29 cellular contexts compared by ENCODE assay signal in the genomic region with DNA sequence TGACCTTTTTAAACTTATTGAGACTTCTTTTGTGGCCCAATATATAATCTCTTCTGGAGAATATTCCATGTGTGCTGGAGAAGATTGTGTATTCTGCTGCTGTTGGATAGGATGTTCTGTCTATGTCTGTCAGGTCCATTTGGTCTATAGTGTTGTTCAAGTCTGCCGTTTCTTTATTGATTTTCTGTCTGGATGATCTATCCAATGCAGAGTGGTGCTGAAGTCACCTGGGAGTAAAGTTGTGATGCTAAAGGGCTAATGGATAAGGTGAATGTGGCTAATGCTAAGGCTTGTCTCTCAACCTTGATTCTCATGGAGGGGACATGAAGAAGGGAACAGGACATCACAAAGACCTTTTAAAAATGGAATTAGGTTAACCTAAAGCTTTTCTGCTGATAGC.
"Had no signal": no experiment of that assay in that cellular context is flagged by ENCODE, and none has a peak within 500 bp of the region (broad histone marks: within the 10 kb centered on the region; RNA-seq: fewer than 3 reads in every experiment).

No MANE protein-coding gene starts in this region.

- H3K27ac ChIP-seq: brain microvascular endothelial cell, coronary artery, dorsolateral prefrontal cortex, esophagus muscularis mucosa, foreskin keratinocyte, gastrocnemius medialis, heart right ventricle had no signal

- H3K27me3 ChIP-seq: brain microvascular endothelial cell, esophagus muscularis mucosa, foreskin keratinocyte, gastrocnemius medialis had no signal

- FAIRE-seq: bronchial epithelial cell had no signal

- H3K9me3 Mint-ChIP-seq: activated CD4-positive, alpha-beta memory T cell treated with anti-CD3 and anti-CD28 coated beads for 36 hours; activated CD4-positive, alpha-beta T cell treated with anti-CD3 and anti-CD28 coated beads, Interleukin-2, amount 10 ng/mL, durations not matched to agents 24 days and 14 days; activated naive CD4-positive, alpha-beta T cell treated with anti-CD3 and anti-CD28 coated beads, Interleukin-2, amount 10 ng/mL, durations not matched to agents 7 days and 5 days; activated naive CD4-positive, alpha-beta T cell treated with anti-CD3 and anti-CD28 coated beads, Interleukin-2, amount 50 U/mL, for 72 hours; activated naive CD8-positive, alpha-beta T cell treated with anti-CD3 and anti-CD28 coated beads, Interleukin-2, amount 10 ng/mL, durations not matched to agents 7 days and 5 days; activated T-helper 1 cell treated with anti-CD3 and anti-CD28 coated beads, Interleukin-12 subunit alpha, Interleukin-12 subunit beta, Interleukin-2, Interleukin-4 antibody, amounts not matched to agents 30 ng/mL and 10 ng/mL and 1 ng/mL, durations not matched to agents 14 hours and 24 hours and 36 hours; central memory CD8-positive, alpha-beta T cell; dendritic cell treated with granulocyte-macrophage colony-stimulating factor and Interleukin-4, amounts not matched to agents 40 ng/mL and 50 ng/mL, for 4 days; effector memory CD8-positive, alpha-beta T cell had no signal

- H3K36me3 Mint-ChIP-seq: activated CD4-positive, alpha-beta memory T cell treated with anti-CD3 and anti-CD28 coated beads for 36 hours; activated CD8-positive, alpha-beta memory T cell treated with anti-CD3 and anti-CD28 coated beads, Interleukin-2, amount 10 ng/mL, durations not matched to agents 7 days and 5 days; activated naive CD4-positive, alpha-beta T cell treated with anti-CD3 and anti-CD28 coated beads, Interleukin-2, amount 10 ng/mL, durations not matched to agents 7 days and 5 days; activated naive CD8-positive, alpha-beta T cell treated with anti-CD3 and anti-CD28 coated beads, Interleukin-2, amount 10 ng/mL, durations not matched to agents 7 days and 5 days had no signal

- H3K4me3 Mint-ChIP-seq: activated CD4-positive, alpha-beta memory T cell treated with anti-CD3 and anti-CD28 coated beads for 36 hours; activated CD4-positive, alpha-beta T cell treated with anti-CD3 and anti-CD28 coated beads for 36 hours; activated CD4-positive, alpha-beta T cell treated with anti-CD3 and anti-CD28 coated beads, Interleukin-2, amount 10 ng/mL, durations not matched to agents 24 days and 14 days; activated CD8-positive, alpha-beta memory T cell treated with anti-CD3 and anti-CD28 coated beads, Interleukin-2, amount 10 ng/mL, durations not matched to agents 7 days and 5 days; activated CD8-positive, alpha-beta T cell treated with anti-CD3 and anti-CD28 coated beads, Interleukin-2, amount 10 ng/mL, durations not matched to agents 7 days and 5 days; activated naive CD4-positive, alpha-beta T cell treated with anti-CD3 and anti-CD28 coated beads, Interleukin-2, amount 10 ng/mL, durations not matched to agents 7 days and 5 days; activated naive CD8-positive, alpha-beta T cell treated with anti-CD3 and anti-CD28 coated beads, Interleukin-2, amount 10 ng/mL, durations not matched to agents 7 days and 5 days; activated T-helper 1 cell treated with anti-CD3 and anti-CD28 coated beads, Interleukin-12 subunit alpha, Interleukin-12 subunit beta, Interleukin-2, Interleukin-4 antibody, amounts not matched to agents 30 ng/mL and 10 ng/mL and 1 ng/mL, durations not matched to agents 14 hours and 24 hours and 36 hours; central memory CD8-positive, alpha-beta T cell; dendritic cell treated with granulocyte-macrophage colony-stimulating factor and Interleukin-4, amounts not matched to agents 40 ng/mL and 50 ng/mL, for 4 days; effector memory CD8-positive, alpha-beta T cell had no signal

- H3K9me3 ChIP-seq: esophagus muscularis mucosa, gastrocnemius medialis, heart right ventricle had no signal

- H3K4me1 ChIP-seq: esophagus muscularis mucosa, foreskin keratinocyte, gastrocnemius medialis, heart right ventricle had no signal

- H3K4me1 Mint-ChIP-seq: activated CD4-positive, alpha-beta T cell treated with anti-CD3 and anti-CD28 coated beads for 36 hours; activated CD4-positive, alpha-beta T cell treated with anti-CD3 and anti-CD28 coated beads, Interleukin-2, amount 10 ng/mL, durations not matched to agents 24 days and 14 days; activated CD8-positive, alpha-beta memory T cell treated with anti-CD3 and anti-CD28 coated beads, Interleukin-2, amount 10 ng/mL, durations not matched to agents 7 days and 5 days; activated naive CD4-positive, alpha-beta T cell treated with anti-CD3 and anti-CD28 coated beads, Interleukin-2, amount 10 ng/mL, durations not matched to agents 7 days and 5 days; activated naive CD8-positive, alpha-beta T cell treated with anti-CD3 and anti-CD28 coated beads, Interleukin-2, amount 10 ng/mL, durations not matched to agents 7 days and 5 days; central memory CD8-positive, alpha-beta T cell had no signal

- ATAC-seq: activated CD4-positive, alpha-beta T cell treated with anti-CD3 and anti-CD28 coated beads for 36 hours; activated CD8-positive, alpha-beta memory T cell treated with anti-CD3 and anti-CD28 coated beads, Interleukin-2, amount 10 ng/mL, durations not matched to agents 7 days and 5 days; activated CD8-positive, alpha-beta T cell treated with anti-CD3 and anti-CD28 coated beads, Interleukin-2, amount 10 ng/mL, durations not matched to agents 7 days and 5 days; activated naive CD4-positive, alpha-beta T cell treated with anti-CD3 and anti-CD28 coated beads, Interleukin-2, amount 50 U/mL, for 72 hours; effector memory CD8-positive, alpha-beta T cell; foreskin keratinocyte; gastrocnemius medialis; heart right ventricle had no signal

- DNase-seq: activated CD4-positive, alpha-beta memory T cell treated with anti-CD3 and anti-CD28 coated beads for 36 hours; activated CD4-positive, alpha-beta T cell treated with anti-CD3 and anti-CD28 coated beads for 36 hours; activated CD4-positive, alpha-beta T cell treated with anti-CD3 and anti-CD28 coated beads, Interleukin-2, amount 10 ng/mL, durations not matched to agents 24 days and 14 days; activated CD4-positive, CD25-positive, alpha-beta regulatory T cell; activated CD4-positive, CD25-positive, alpha-beta regulatory T cell treated with anti-CD3 and anti-CD28 coated beads, Interleukin-2, amount 50 U/mL, for 72 hours; activated CD8-positive, alpha-beta memory T cell treated with anti-CD3 and anti-CD28 coated beads, Interleukin-2, amount 10 ng/mL, durations not matched to agents 7 days and 5 days; activated CD8-positive, alpha-beta memory T cell treated with anti-CD3 and anti-CD28 coated beads, Interleukin-2, amount 50 U/mL, for 4 hours; activated CD8-positive, alpha-beta T cell treated with anti-CD3 and anti-CD28 coated beads, Interleukin-2, amount 10 ng/mL, durations not matched to agents 7 days and 5 days; activated gamma-delta T cell; activated naive CD4-positive, alpha-beta T cell; activated naive CD4-positive, alpha-beta T cell treated with anti-CD3 and anti-CD28 coated beads, Interleukin-2, amount 10 ng/mL, durations not matched to agents 7 days and 5 days; activated naive CD8-positive, alpha-beta T cell treated with anti-CD3 and anti-CD28 coated beads, Interleukin-2, amount 10 ng/mL, durations not matched to agents 7 days and 5 days; activated T-cell treated with anti-CD3 and anti-CD28 coated beads, Interleukin-2, amount 50 U/mL, for 1 hour; activated T-cell treated with anti-CD3 and anti-CD28 coated beads, Interleukin-2, amount 50 U/mL, for 48 hours; brain microvascular endothelial cell; dorsolateral prefrontal cortex; effector memory CD8-positive, alpha-beta T cell; erythroblast; foreskin keratinocyte; gastrocnemius medialis; heart right ventricle; T-helper 2 cell had no signal

- H3K36me3 ChIP-seq: brain microvascular endothelial cell, esophagus muscularis mucosa, gastrocnemius medialis, heart right ventricle had no signal

- H3K27ac Mint-ChIP-seq: activated CD4-positive, alpha-beta memory T cell treated with anti-CD3 and anti-CD28 coated beads for 36 hours; activated CD4-positive, alpha-beta T cell treated with anti-CD3 and anti-CD28 coated beads for 36 hours; activated CD4-positive, alpha-beta T cell treated with anti-CD3 and anti-CD28 coated beads, Interleukin-2, amount 10 ng/mL, durations not matched to agents 24 days and 14 days; activated CD8-positive, alpha-beta memory T cell treated with anti-CD3 and anti-CD28 coated beads, Interleukin-2, amount 10 ng/mL, durations not matched to agents 7 days and 5 days; activated CD8-positive, alpha-beta T cell treated with anti-CD3 and anti-CD28 coated beads, Interleukin-2, amount 10 ng/mL, durations not matched to agents 7 days and 5 days; activated naive CD4-positive, alpha-beta T cell treated with anti-CD3 and anti-CD28 coated beads, Interleukin-2, amount 10 ng/mL, durations not matched to agents 7 days and 5 days; activated naive CD4-positive, alpha-beta T cell treated with anti-CD3 and anti-CD28 coated beads, Interleukin-2, amount 50 U/mL, for 72 hours; activated naive CD8-positive, alpha-beta T cell treated with anti-CD3 and anti-CD28 coated beads, Interleukin-2, amount 10 ng/mL, durations not matched to agents 7 days and 5 days; activated T-helper 1 cell treated with anti-CD3 and anti-CD28 coated beads, Interleukin-12 subunit alpha, Interleukin-12 subunit beta, Interleukin-2, Interleukin-4 antibody, amounts not matched to agents 30 ng/mL and 10 ng/mL and 1 ng/mL, durations not matched to agents 14 hours and 24 hours and 36 hours; dendritic cell treated with granulocyte-macrophage colony-stimulating factor and Interleukin-4, amounts not matched to agents 40 ng/mL and 50 ng/mL, for 4 days; effector memory CD8-positive, alpha-beta T cell had no signal

- H3K4me3 ChIP-seq: coronary artery, dorsolateral prefrontal cortex, esophagus muscularis mucosa, gastrocnemius medialis, heart right ventricle had no signal
